Comparison of ENCODE assay signal across 10 cellular contexts in genomic region chr19:45646345-45646698, GRCh38. TPM values are rescaled to one million over a fixed set of nuclear protein-coding genes. Genes with fewer than 3 reads are reported as not detected.
A peak's percentile ranks its signal among the peaks of the same experiment; 100 is the strongest.
DNase-seq lines count a peak whose midpoint lies in the region; ATAC-seq, FAIRE-seq and TF ChIP-seq lines count a peak whose summit lies in the region.
"Had no signal": no experiment of that assay in that cellular context is flagged by ENCODE, and none has a peak within 500 bp of the region (broad histone marks: within the 10 kb centered on the region; RNA-seq: fewer than 3 reads in every experiment).

No MANE protein-coding gene starts in this region.

- H3K27ac ChIP-seq in HUES6 (ENCODE audit: low read depth, low read length) (no peak overlapping the region), gastroesophageal sphincter (no peak overlapping the region), kidney (ENCODE audit: low read depth in 2 of 2, low read length in 2 of 2) (no peak overlapping the region)
- H3K27ac ChIP-seq: foreskin keratinocyte had no signal

- H3K27me3 Mint-ChIP-seq in activated naive CD8-positive, alpha-beta T cell = peaks cover 3% of the 10 kb centered on the region
- peaks cover 8% of the 10 kb centered on the region for H3K27me3 Mint-ChIP-seq in memory B cell

- H3K9me3 Mint-ChIP-seq in activated naive CD8-positive, alpha-beta T cell (ENCODE audit: low read depth) = no peaks in the 10 kb centered on the region
- no peaks in the 10 kb centered on the region for H3K9me3 Mint-ChIP-seq in memory B cell

- H3K4me1 ChIP-seq in HUES6 (ENCODE audit: control insufficient read depth, insufficient read depth, low read length) (peaks cover 14% of the 10 kb centered on the region), gastroesophageal sphincter (peaks cover 0 to 41% (median 10%) of the 10 kb centered on the region in 3 donors), kidney (ENCODE audit: control insufficient read depth in 1 of 2, insufficient read depth in 1 of 2, low read depth in 1 of 2, low read length in 2 of 2) (peaks cover 5 to 11% of the 10 kb centered on the region in 2 donors)

- H3K27ac Mint-ChIP-seq in activated naive CD8-positive, alpha-beta T cell = no peak overlapping the region
- peak overlapping the region; percentile 41 for H3K27ac Mint-ChIP-seq in memory B cell

- FAIRE-seq in kidney (lab: Jason Lieb, UNC) = no peak
- FAIRE-seq: H54 had no signal

- no peaks in the 10 kb centered on the region for H3K36me3 ChIP-seq in HUES6 (ENCODE audit: control insufficient read depth, insufficient read depth, low read length)
- no peaks in the 10 kb centered on the region for H3K36me3 ChIP-seq in gastroesophageal sphincter
- no peaks in the 10 kb centered on the region for H3K36me3 ChIP-seq in kidney (ENCODE audit: control insufficient read depth in 1 of 2, insufficient read depth in 2 of 2, low read length in 2 of 2)

- TF ChIP-seq CTCF in AG04449 (IDR thresholded peaks at IDR 0.05; ENCODE audit: insufficient read depth, low read length, missing control alignments) (no peak), gastroesophageal sphincter (IDR thresholded peaks at IDR 0.05) (no peak), kidney (IDR thresholded peaks at IDR 0.05; ENCODE audit: borderline replicate concordance, extremely low read depth, insufficient read depth) (no peak)

- H3K27me3 ChIP-seq in HUES6 (ENCODE audit: control insufficient read depth, insufficient read depth, low read length) = 0 out of 2 replicates have a peak, but pooled peaks cover 4% of the 10 kb centered on the region
- peaks cover 67% of the 10 kb centered on the region for H3K27me3 ChIP-seq in gastroesophageal sphincter

- no peak for ATAC-seq in memory B cell (ENCODE audit: low read depth)
- ATAC-seq in HG02970 (IDR thresholded peaks at IDR 0.05; ENCODE audit: low FRiP score, unreplicated experiment) = no peak
- no peak for ATAC-seq in GM21576 (IDR thresholded peaks at IDR 0.05; ENCODE audit: unreplicated experiment)
- ATAC-seq in gastroesophageal sphincter = no peak

- H3K4me3 ChIP-seq in AG04449 (ENCODE audit: low read depth, low read length) (peak overlapping the region; percentile 63), HUES6 (ENCODE audit: low read depth, low read length) (peak overlapping the region; percentile 49), gastroesophageal sphincter (peak overlapping the region in 1 of 2 donors; percentile 38), kidney (ENCODE audit: low read length in 2 of 2) (no peak overlapping the region)

- H3K9ac ChIP-seq in HUES6 (ENCODE audit: low read length) (no peak overlapping the region), kidney (ENCODE audit: low read length in 2 of 2) (no peak overlapping the region)

- no peak for DNase-seq in AG04449 (ENCODE audit: low read depth, low spot score)
- DNase-seq in memory B cell (ENCODE audit: low spot score in 2 of 2) = no peak
- DNase-seq in kidney = no peak

- POLR2A ChIA-PET in AG04449 (lab: Yijun Ruan, JAX) = interaction anchor here (1.0 kb wide), 1 partner anchor 62 kb away, joined by 4 read pairs; no protein-coding TSS in a partner anchor

- no peak for TF ChIP-seq POLR2A in gastroesophageal sphincter (IDR thresholded peaks at IDR 0.05)

- peaks cover 26% of the 10 kb centered on the region for H3K4me1 Mint-ChIP-seq in activated naive CD8-positive, alpha-beta T cell (ENCODE audit: low read depth)
- peaks cover 30% of the 10 kb centered on the region for H3K4me1 Mint-ChIP-seq in memory B cell

- peak overlapping the region; percentile 80 for H3K4me3 Mint-ChIP-seq in activated naive CD8-positive, alpha-beta T cell
- H3K4me3 Mint-ChIP-seq in memory B cell = peak overlapping the region; percentile 78

- 9 to 11% methylated on average over 8 of the region's 9 CpGs for WGBS in gastroesophageal sphincter (ENCODE audit: low coverage in 1 of 2), 2 donors

- H3K9me3 ChIP-seq in HUES6 (ENCODE audit: control insufficient read depth, insufficient read depth, low read depth, low read length) (no peaks in the 10 kb centered on the region), gastroesophageal sphincter (no peaks in the 10 kb centered on the region), kidney (ENCODE audit: control insufficient read depth in 1 of 2, low read length in 2 of 2) (no peaks in the 10 kb centered on the region)

- no peak for TF ChIP-seq EP300 in gastroesophageal sphincter (IDR thresholded peaks at IDR 0.05)

- CTCF ChIA-PET in AG04449 (lab: Yijun Ruan, JAX) = interaction anchor here (0.9 to 6.3 kb wide), 14 partner anchors 15 to 207 kb away, joined by 3 to 67 read pairs (median 4); partner anchors contain the start of gene QPCTL

- H3K36me3 Mint-ChIP-seq in activated naive CD8-positive, alpha-beta T cell = peaks cover 1% of the 10 kb centered on the region
- H3K36me3 Mint-ChIP-seq in memory B cell = no peaks in the 10 kb centered on the region

- intact Hi-C loops in kidney (cut with DNase I) = no loop called here

RNA-seq across cellular contexts. Expression of gene EML2, which starts 7.1 kb away (rescaled TPM):
- total RNA-seq in gastroesophageal sphincter (10 to 100 TPM; 18.3 to 29.2 (median 18.9) TPM), kidney (93.8 TPM)
- polyA plus RNA-seq in kidney (ENCODE audit: insufficient read depth, low read depth, low replicate concordance) = 36.6 TPM

RNA-seq across cellular contexts. Expression of gene GIPR, which starts 21.7 kb away (rescaled TPM):
- total RNA-seq in gastroesophageal sphincter (under 1 TPM in 1 of 4 donors, not detected in 3; 0.54 TPM), kidney (3.3 TPM)
- 0.65 TPM for polyA plus RNA-seq in kidney (ENCODE audit: insufficient read depth, low read depth, low replicate concordance)

RNA-seq across cellular contexts. Expression of gene GPR4, which starts 44.3 kb away (rescaled TPM):
- total RNA-seq in gastroesophageal sphincter (1 to 10 TPM in 3 of 4 donors, under 1 TPM in 1; 0.62 to 4.4 (median 2.8) TPM), kidney (9.7 TPM)
- polyA plus RNA-seq in kidney (ENCODE audit: insufficient read depth, low read depth, low replicate concordance) = 6.8 TPM
- total RNA-seq: foreskin keratinocyte had no signal

RNA-seq across cellular contexts. Expression of gene SNRPD2, which starts 45.4 kb away (rescaled TPM):
- total RNA-seq in gastroesophageal sphincter (100 to 1,000 TPM; 113 to 201 (median 152) TPM), kidney (252 TPM)
- 358 TPM for polyA plus RNA-seq in kidney (ENCODE audit: insufficient read depth, low read depth, low replicate concordance)

RNA-seq across cellular contexts. Expression of gene QPCTL, which starts 46.1 kb away (rescaled TPM):
- 1 to 10 TPM; 2.7 to 6.6 (median 4.2) TPM for total RNA-seq in gastroesophageal sphincter
- 8.0 TPM for total RNA-seq in kidney
- polyA plus RNA-seq in kidney (ENCODE audit: insufficient read depth, low read depth, low replicate concordance) = 6.8 TPM

Comparison
In these comparisons a context has a peak if more than half of its experiments do, and no peak if none do; other contexts are left out.
1. H3K4me3 ChIP-seq: peak in AG04449 (single experiment) and HUES6 (single experiment); none in kidney (0 of 2).